11 cellular contexts compared by ENCODE assay signal in genomic region chr4:41525129-41525528, GRCh38. TPM values are rescaled to one million over a fixed set of nuclear protein-coding genes. Genes with fewer than 3 reads are reported as not detected.
DNase-seq lines count a peak whose midpoint lies in the region; ATAC-seq, FAIRE-seq and TF ChIP-seq lines count a peak whose summit lies in the region.
"Had no signal": no experiment of that assay in that cellular context is flagged by ENCODE, and none has a peak within 500 bp of the region (broad histone marks: within the 10 kb centered on the region; RNA-seq: fewer than 3 reads in every experiment).

No MANE protein-coding gene starts in this region.

- H3K36me3 ChIP-seq in heart right ventricle (peaks cover 0 to 4% (median 0%) of the 10 kb centered on the region in 9 donors), small intestine (ENCODE audit: control insufficient read depth in 2 of 2, insufficient read depth in 2 of 2, low read length in 2 of 2) (no peaks in the 10 kb centered on the region)

- peaks cover 0 to 67% (median 27%) of the 10 kb centered on the region in 9 donors for H3K4me1 ChIP-seq in heart right ventricle
- no peaks in the 10 kb centered on the region for H3K4me1 ChIP-seq in small intestine (ENCODE audit: control insufficient read depth in 2 of 2, insufficient read depth in 1 of 2, low read depth in 1 of 2, low read length in 1 of 2)

- H3K27ac ChIP-seq in heart right ventricle (peak overlapping the region in 7 of 10 donors; percentile 6 to 72 (median 46)), small intestine (ENCODE audit: low read depth in 1 of 2, low read length in 1 of 2) (no peak overlapping the region)

- WGBS in heart right ventricle, 2 donors = 56 to 57% methylated on average over 11 of the region's 11 CpGs
- WGBS in small intestine, 3 donors = 68 to 85% (median 78%) methylated on average over 11 of the region's 11 CpGs

- intact Hi-C loops in heart right ventricle (cut with DNase I) = loop anchor here in 1 of 10 donors (5.0 to 10.0 kb wide), 2 partner anchors 78 to 240 kb away; no protein-coding TSS in a partner anchor

- H3K27me3 ChIP-seq in heart right ventricle (no peaks in the 10 kb centered on the region), small intestine (ENCODE audit: control insufficient read depth in 2 of 2, insufficient read depth in 2 of 2, low read length in 2 of 2) (no peaks in the 10 kb centered on the region)

- ATAC-seq in WTC11 (peak; percentile 78), heart right ventricle (peak; percentile 61 to 89 (median 78)), T-cell (replicated peaks in 1 of 4) (no peak), GM21367 (IDR thresholded peaks at IDR 0.05; ENCODE audit: unreplicated experiment) (no peak)
- ATAC-seq: sciatic nerve had no signal

- TF ChIP-seq CTCF in WTC11 (IDR thresholded peaks at IDR 0.05) (no peak), heart right ventricle (IDR thresholded peaks at IDR 0.05) (no peak)

- no peaks in the 10 kb centered on the region for H3K36me3 Mint-ChIP-seq in WTC11
- H3K36me3 Mint-ChIP-seq in T-cell = no peaks in the 10 kb centered on the region
- H3K36me3 Mint-ChIP-seq: IgD-negative memory B cell had no signal

- POLR2A ChIA-PET in WTC11 (lab: Charles Lee) (no interaction called here), T-cell (lab: Charles Lee) (no interaction called here)

- no peaks in the 10 kb centered on the region for H3K9me3 ChIP-seq in heart right ventricle
- H3K9me3 ChIP-seq in small intestine (ENCODE audit: control insufficient read depth, low read depth) = no peaks in the 10 kb centered on the region

- DNase-seq in HK-2 (ENCODE audit: unreplicated experiment) (peak; percentile 21), WTC11 (ENCODE audit: low spot score) (no peak), heart right ventricle (peak in 1 of 2 donors; percentile 36), pulmonary artery endothelial cell (ENCODE audit: low read depth, low spot score) (peak; percentile 99), cortex of kidney (lab: John Stamatoyannopoulos, UW) (no peak), T-cell (no peak), small intestine (no peak)
- DNase-seq: NCI-H2227 treated with DMSO at 0.1 percent for 48 hours had no signal

- CTCF ChIA-PET in WTC11 (lab: Charles Lee) = interaction anchor here (0.7 to 1.8 kb wide), 2 partner anchors 119 to 137 kb away, joined by 3 to 4 read pairs; no protein-coding TSS in a partner anchor
- CTCF ChIA-PET in T-cell (lab: Charles Lee) = no interaction called here

- peaks cover 6% of the 10 kb centered on the region for H3K9me3 Mint-ChIP-seq in WTC11
- H3K9me3 Mint-ChIP-seq in T-cell = peaks cover 0 to 5% (median 0%) of the 10 kb centered on the region in 3 donors

- H3K4me3 ChIP-seq in heart right ventricle = no peak overlapping the region
- H3K4me3 ChIP-seq in small intestine (ENCODE audit: low read depth in 1 of 2, low read length in 2 of 2) = no peak overlapping the region

- H3K4me1 Mint-ChIP-seq in WTC11 = peaks cover 18% of the 10 kb centered on the region
- no peaks in the 10 kb centered on the region for H3K4me1 Mint-ChIP-seq in T-cell
- H3K4me1 Mint-ChIP-seq: IgD-negative memory B cell had no signal

- H3K27me3 Mint-ChIP-seq in WTC11 (ENCODE audit: low read depth) (no peaks in the 10 kb centered on the region), T-cell (peaks cover 0 to 6% of the 10 kb centered on the region in 2 donors)
- H3K27me3 Mint-ChIP-seq: IgD-negative memory B cell had no signal

- H3K27ac Mint-ChIP-seq in WTC11 (peak overlapping the region; percentile 79), T-cell (no peak overlapping the region)
- H3K27ac Mint-ChIP-seq: IgD-negative memory B cell had no signal

- no peak overlapping the region for H3K4me3 Mint-ChIP-seq in WTC11
- no peak overlapping the region for H3K4me3 Mint-ChIP-seq in T-cell
- H3K4me3 Mint-ChIP-seq: IgD-negative memory B cell had no signal

- FAIRE-seq in small intestine (lab: Jason Lieb, UNC) = no peak

TF ChIP-seq in WTC11, 78 proteins besides CTCF, POLR2A, EP300 and RAD21:
- peak; percentile 28; the same call in 1 of the 2 replicates for TF ChIP-seq TEAD1 (CRISPR knock-in tag; IDR thresholded peaks at IDR 0.05)
- no peak for TF ChIP-seq ZNF281 (CRISPR knock-in tag; IDR thresholded peaks at IDR 0.05)

RNA-seq across cellular contexts. Expression of gene LIMCH1, which starts 12.8 kb away (rescaled TPM):
- total RNA-seq in WTC11 (2021) (0.66 to 0.92 TPM (median 0.80 TPM) in 3 replicates), heart right ventricle (100 to 1,000 TPM; 242 to 410 (median 304) TPM), pulmonary artery endothelial cell (23.8 and 24.1 TPM in 2 replicates), T-cell (under 1 TPM; 0.15 to 0.38 (median 0.30) TPM)
- polyA plus RNA-seq in heart right ventricle (10 to 100 TPM; 28.4 to 56.2 TPM), small intestine (1 to 10 TPM; 1.6 to 6.7 (median 1.6) TPM)
- polyA plus RNA-seq: IgD-negative memory B cell had no signal

Comparison
In these comparisons a context has a peak if more than half of its experiments do, and no peak if none do; other contexts are left out.
1. DNase-seq: peak in HK-2 (single experiment) and pulmonary artery endothelial cell (single experiment); none in WTC11 (single experiment), cortex of kidney (single experiment), T-cell (0 of 34) and small intestine (single experiment).
2. ATAC-seq: peak in WTC11 (single experiment) and heart right ventricle (8 of 8); none in T-cell (0 of 4) and GM21367 (single experiment).
3. H3K27ac ChIP-seq: peak in heart right ventricle (7 of 10); none in small intestine (0 of 2).
4. RNA of gene LIMCH1, which starts 12.8 kb away (total RNA-seq): 242 to 410 TPM in heart right ventricle and 23.8 to 24.1 TPM in pulmonary artery endothelial cell; 0.66 to 0.92 TPM in WTC11 and 0.15 to 0.38 TPM in T-cell; every median in the first group is over 10 times any median in the second.